ENCODE assay signal across 1 cellular context in genomic region chr6:43904311-43905123, GRCh38.
TF ChIP-seq lines count a peak whose summit lies in the region.

No MANE protein-coding gene starts in this region.

TF ChIP-seq in K562, 482 proteins besides CTCF, POLR2A, EP300 and RAD21 (continued from another document and continues in another):
- TF ChIP-seq THAP12 (CRISPR knock-in tag; IDR thresholded peaks at IDR 0.05) (no peak), SPI1 (IDR thresholded peaks at IDR 0.05; ENCODE audit: borderline replicate concordance, low read depth, low read length) (no peak), PBX2 (CRISPR knock-in tag; IDR thresholded peaks at IDR 0.05; ENCODE audit: low read depth) (no peak), PBX2 (tag; conservative IDR thresholded peaks at IDR 0.05; ENCODE audit: low read depth) (peak; percentile 59), CBX8 (IDR thresholded peaks at IDR 0.05; ENCODE audit: borderline replicate concordance, extremely low read depth, low read depth, low read length, poor library complexity, severe bottlenecking) (no peak), HBP1 (CRISPR knock-in tag; IDR thresholded peaks at IDR 0.05) (peak; percentile 87), GATAD2B (IDR thresholded peaks at IDR 0.05; ENCODE audit: borderline replicate concordance) (no peak), ZNF121 (CRISPR knock-in tag; conservative IDR thresholded peaks at IDR 0.05) (no peak), NR0B1 (IDR thresholded peaks at IDR 0.05; ENCODE audit: partially characterized antibody) (no peak), BHLHE40 (IDR thresholded peaks at IDR 0.05; ENCODE audit: low read length) (no peak), SNAPC5 (CRISPR knock-in tag; IDR thresholded peaks at IDR 0.05) (no peak), SAP30 (IDR thresholded peaks at IDR 0.05; ENCODE audit: borderline replicate concordance, insufficient read depth, low read depth, low read length, poor library complexity, severe bottlenecking) (no peak), ZZZ3 (IDR thresholded peaks at IDR 0.05) (peak; percentile 85; the same call in 1 of the 2 replicates), SMC3 (conservative IDR thresholded peaks at IDR 0.05; ENCODE audit: insufficient read depth, low read depth, low read length) (no peak), TRIM28 (IDR thresholded peaks at IDR 0.05) (no peak; the same call in 1 of the 2 replicates), ZNF589 (CRISPR knock-in tag; IDR thresholded peaks at IDR 0.05; ENCODE audit: low read depth) (no peak), CBFA2T3 (IDR thresholded peaks at IDR 0.05) (no peak), DLX4 (CRISPR knock-in tag; IDR thresholded peaks at IDR 0.05) (no peak), FOXJ2 (tag; IDR thresholded peaks at IDR 0.05) (no peak), MXD1 (CRISPR knock-in tag; IDR thresholded peaks at IDR 0.05; ENCODE audit: borderline replicate concordance, poor library complexity, severe bottlenecking) (no peak), ZNF212 (CRISPR knock-in tag; IDR thresholded peaks at IDR 0.05) (no peak), ZNF324 (CRISPR knock-in tag; IDR thresholded peaks at IDR 0.05) (no peak), STAT6 (CRISPR knock-in tag; IDR thresholded peaks at IDR 0.05) (no peak), MAZ (CRISPR knock-in tag; conservative IDR thresholded peaks at IDR 0.05 in 1 of 2, IDR thresholded peaks at IDR 0.05 in 1 of 2) (peak; percentile 21 to 48; a peak in 2 of 4 replicates), E2F5 (CRISPR knock-in tag; IDR thresholded peaks at IDR 0.05) (no peak), CCAR2 (IDR thresholded peaks at IDR 0.05; ENCODE audit: low read depth, low read length) (no peak), ZNF280B (CRISPR knock-in tag; IDR thresholded peaks at IDR 0.05) (no peak), C11orf30 (IDR thresholded peaks at IDR 0.05; ENCODE audit: low read depth) (peak; percentile 25; the same call in 1 of the 2 replicates), ZBTB49 (CRISPR knock-in tag; IDR thresholded peaks at IDR 0.05; ENCODE audit: borderline replicate concordance) (no peak), PPARD (CRISPR knock-in tag; IDR thresholded peaks at IDR 0.05) (no peak), MEIS2 (IDR thresholded peaks at IDR 0.05; ENCODE audit: partially characterized antibody) (peak; percentile 45), TCF3 (CRISPR knock-in tag; IDR thresholded peaks at IDR 0.05) (no peak), GTF2F1 (IDR thresholded peaks at IDR 0.05; ENCODE audit: low read depth, low read length) (no peak), KAT2B (IDR thresholded peaks at IDR 0.05; ENCODE audit: low read depth, low read length) (no peak), SMARCE1 (IDR thresholded peaks at IDR 0.05) (peak; percentile 82; the same call in 1 of the 2 replicates), FOXJ3 (CRISPR knock-in tag; IDR thresholded peaks at IDR 0.05) (no peak), KLF10 (CRISPR knock-in tag; IDR thresholded peaks at IDR 0.05) (no peak), NRF1 (conservative IDR thresholded peaks at IDR 0.05 in 1 of 2, IDR thresholded peaks at IDR 0.05 in 1 of 2) (no peak), GMEB1 (CRISPR knock-in tag; IDR thresholded peaks at IDR 0.05) (no peak), FOXK2 (conservative IDR thresholded peaks at IDR 0.05 in 1 of 2, IDR thresholded peaks at IDR 0.05 in 1 of 2; ENCODE audit: low read depth in 2 of 2) (no peak; a peak in 1 of 4 replicates), TCF15 (CRISPR knock-in tag; IDR thresholded peaks at IDR 0.05) (no peak), DPF2 (IDR thresholded peaks at IDR 0.05) (peak; percentile 91), ZNF143 (CRISPR knock-in tag; IDR thresholded peaks at IDR 0.05) (no peak), ERF (CRISPR knock-in tag; IDR thresholded peaks at IDR 0.05) (no peak), EGR1 (conservative IDR thresholded peaks at IDR 0.05) (no peak; the same call in 1 of the 2 replicates), MXI1 (IDR thresholded peaks at IDR 0.05; ENCODE audit: low read depth, low read length) (no peak)
